ENCODE assay signal across 11 cellular contexts in the genomic region with DNA sequence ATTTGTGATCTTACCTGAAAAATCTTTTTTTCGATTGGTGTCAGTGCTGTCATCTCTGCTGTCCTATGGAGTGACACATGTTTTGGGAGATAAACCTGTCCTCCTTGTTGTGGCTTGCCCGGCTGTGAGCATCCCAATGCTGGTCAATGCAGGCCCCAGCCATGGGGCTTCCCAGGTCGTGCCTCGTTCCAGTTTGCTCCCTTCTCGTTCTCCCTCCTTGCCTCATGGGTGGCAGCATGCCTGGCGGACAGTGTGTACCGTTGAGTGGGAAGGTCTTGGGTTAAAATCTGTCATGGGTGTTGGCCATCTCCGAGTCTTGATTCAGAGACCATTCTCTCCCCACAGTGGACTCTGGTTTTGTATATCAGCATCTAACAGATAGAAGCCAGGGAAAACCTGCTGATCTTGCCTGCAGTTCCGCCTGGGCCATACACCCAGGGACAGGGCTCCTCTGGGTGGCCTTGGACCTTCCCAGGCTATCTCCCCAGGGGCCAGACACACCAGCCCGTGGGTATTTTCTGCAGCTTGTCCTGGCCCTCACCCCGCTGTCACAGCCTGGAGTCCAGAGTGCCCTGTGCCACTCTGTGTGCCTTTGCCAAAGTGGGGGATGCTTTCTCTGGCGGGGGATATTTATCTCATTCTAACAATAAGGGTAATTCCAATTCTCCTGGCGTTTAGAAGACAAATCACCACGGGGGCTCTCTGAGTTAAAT.
DNase-seq lines count a peak whose midpoint lies in the region; ATAC-seq, FAIRE-seq and TF ChIP-seq lines count a peak whose summit lies in the region.
"Had no signal": no experiment of that assay in that cellular context is flagged by ENCODE, and none has a peak within 500 bp of the region (broad histone marks: within the 10 kb centered on the region; RNA-seq: fewer than 3 reads in every experiment).

No MANE protein-coding gene starts in this region.

- CTCF ChIA-PET in activated CD8-positive, alpha-beta memory T cell treated with anti-CD3 and anti-CD28 coated beads, Interleukin-2, amount 10 ng/mL, durations not matched to agents 7 days and 5 days (lab: Charles Lee), result no interaction called here

- TF ChIP-seq EP300 in ovary (IDR thresholded peaks at IDR 0.05), result no peak

- H3K27me3 Mint-ChIP-seq in stimulated activated naive CD8-positive, alpha-beta T cell treated with anti-CD3 and anti-CD28 coated beads, Interleukin-15, Interleukin-2, amounts not matched to agents 100 ng/mL and 50 ng/mL, for 24 hours, result no peaks in the 10 kb centered on the region
- H3K27me3 Mint-ChIP-seq in osteocyte (ENCODE audit: unreplicated experiment), result no peaks in the 10 kb centered on the region
- no peaks in the 10 kb centered on the region for H3K27me3 Mint-ChIP-seq in activated CD8-positive, alpha-beta memory T cell treated with anti-CD3 and anti-CD28 coated beads, Interleukin-2, amount 10 ng/mL, durations not matched to agents 7 days and 5 days

- no peak for FAIRE-seq in D721Med (lab: Jason Lieb, UNC)

- peaks cover 31% of the 10 kb centered on the region for H3K4me1 Mint-ChIP-seq in stimulated activated naive CD8-positive, alpha-beta T cell treated with anti-CD3 and anti-CD28 coated beads, Interleukin-15, Interleukin-2, amounts not matched to agents 100 ng/mL and 50 ng/mL, for 24 hours (ENCODE audit: low read depth)
- peaks cover 1% of the 10 kb centered on the region for H3K4me1 Mint-ChIP-seq in osteocyte (ENCODE audit: unreplicated experiment)
- H3K4me1 Mint-ChIP-seq in activated CD8-positive, alpha-beta memory T cell treated with anti-CD3 and anti-CD28 coated beads, Interleukin-2, amount 10 ng/mL, durations not matched to agents 7 days and 5 days, result peaks cover 22% of the 10 kb centered on the region

- no peak for TF ChIP-seq CTCF in osteocyte (IDR thresholded peaks at IDR 0.05)
- no peak for TF ChIP-seq CTCF in D721Med (IDR thresholded peaks at IDR 0.05; ENCODE audit: insufficient read depth, missing control alignments)
- no peak for TF ChIP-seq CTCF in ovary (IDR thresholded peaks at IDR 0.05)

- H3K27ac ChIP-seq in ovary, result peak overlapping the region in 1 of 2 donors; percentile 71

- H3K27me3 ChIP-seq in ovary, result no peaks in the 10 kb centered on the region

- no peaks in the 10 kb centered on the region for H3K36me3 ChIP-seq in ovary

- H3K36me3 Mint-ChIP-seq in stimulated activated naive CD8-positive, alpha-beta T cell treated with anti-CD3 and anti-CD28 coated beads, Interleukin-15, Interleukin-2, amounts not matched to agents 100 ng/mL and 50 ng/mL, for 24 hours (ENCODE audit: low read depth), result peaks cover 15% of the 10 kb centered on the region
- peaks cover 4% of the 10 kb centered on the region for H3K36me3 Mint-ChIP-seq in osteocyte (ENCODE audit: unreplicated experiment)
- no peaks in the 10 kb centered on the region for H3K36me3 Mint-ChIP-seq in activated CD8-positive, alpha-beta memory T cell treated with anti-CD3 and anti-CD28 coated beads, Interleukin-2, amount 10 ng/mL, durations not matched to agents 7 days and 5 days

- no peak overlapping the region for H3K4me3 ChIP-seq in ovary

- intact Hi-C loops in cardiac septum (cut with DNase I), result no loop called here
- intact Hi-C loops in ovary (cut with DNase I), result no loop called here

- no peak overlapping the region for H3K4me3 Mint-ChIP-seq in stimulated activated naive CD8-positive, alpha-beta T cell treated with anti-CD3 and anti-CD28 coated beads, Interleukin-15, Interleukin-2, amounts not matched to agents 100 ng/mL and 50 ng/mL, for 24 hours
- H3K4me3 Mint-ChIP-seq in osteocyte (ENCODE audit: unreplicated experiment), result no peak overlapping the region
- no peak overlapping the region for H3K4me3 Mint-ChIP-seq in activated CD8-positive, alpha-beta memory T cell treated with anti-CD3 and anti-CD28 coated beads, Interleukin-2, amount 10 ng/mL, durations not matched to agents 7 days and 5 days

- no peak for TF ChIP-seq POLR2A in ovary (IDR thresholded peaks at IDR 0.05)

- no peaks in the 10 kb centered on the region for H3K9me3 ChIP-seq in ovary

- 75 to 79% (median 77%) methylated on average over 14 of the region's 14 CpGs for WGBS in ovary, 3 donors

- no peaks in the 10 kb centered on the region for H3K9me3 Mint-ChIP-seq in stimulated activated naive CD8-positive, alpha-beta T cell treated with anti-CD3 and anti-CD28 coated beads, Interleukin-15, Interleukin-2, amounts not matched to agents 100 ng/mL and 50 ng/mL, for 24 hours
- H3K9me3 Mint-ChIP-seq in osteocyte (ENCODE audit: unreplicated experiment), result no peaks in the 10 kb centered on the region
- no peaks in the 10 kb centered on the region for H3K9me3 Mint-ChIP-seq in activated CD8-positive, alpha-beta memory T cell treated with anti-CD3 and anti-CD28 coated beads, Interleukin-2, amount 10 ng/mL, durations not matched to agents 7 days and 5 days (ENCODE audit: low read depth)

- peaks cover 8% of the 10 kb centered on the region for H3K4me1 ChIP-seq in ovary (ENCODE audit: insufficient read depth)

- H3K27ac Mint-ChIP-seq in stimulated activated naive CD8-positive, alpha-beta T cell treated with anti-CD3 and anti-CD28 coated beads, Interleukin-15, Interleukin-2, amounts not matched to agents 100 ng/mL and 50 ng/mL, for 24 hours, result peak overlapping the region; percentile 53
- no peak overlapping the region for H3K27ac Mint-ChIP-seq in osteocyte (ENCODE audit: unreplicated experiment)
- no peak overlapping the region for H3K27ac Mint-ChIP-seq in activated CD8-positive, alpha-beta memory T cell treated with anti-CD3 and anti-CD28 coated beads, Interleukin-2, amount 10 ng/mL, durations not matched to agents 7 days and 5 days

- DNase-seq in stimulated activated naive CD8-positive, alpha-beta T cell treated with anti-CD3 and anti-CD28 coated beads, Interleukin-15, Interleukin-2, amounts not matched to agents 100 U/mL and 50 U/mL, for 24 hours, result no peak
- DNase-seq in cardiac septum (ENCODE audit: low spot score), result peak; percentile 27
- DNase-seq in osteocyte (ENCODE audit: extremely low spot score, unreplicated experiment), result peak; percentile 67
- DNase-seq in activated CD8-positive, alpha-beta memory T cell treated with anti-CD3 and anti-CD28 coated beads, Interleukin-2, amount 10 ng/mL, durations not matched to agents 7 days and 5 days, result no peak
- DNase-seq in D721Med (ENCODE audit: insufficient read length, low spot score), result no peak
- no peak for DNase-seq in NCI-H1092 treated with DMSO at 0.1 percent for 48 hours (lab: John Stamatoyannopoulos, UW)
- DNase-seq in ovary, result no peak
- DNase-seq: amniotic stem cell, NCI-H1694 treated with DMSO at 0.1 percent for 48 hours, SW 1271 had no signal

- no peak for ATAC-seq in stimulated activated naive CD8-positive, alpha-beta T cell treated with anti-CD3 and anti-CD28 coated beads, Interleukin-15, Interleukin-2, amounts not matched to agents 100 U/mL and 50 U/mL, for 24 hours
- no peak for ATAC-seq in activated CD8-positive, alpha-beta memory T cell treated with anti-CD3 and anti-CD28 coated beads, Interleukin-2, amount 10 ng/mL, durations not matched to agents 7 days and 5 days

Comparison
In these comparisons a context has a peak if more than half of its experiments do, and no peak if none do; other contexts are left out.
1. DNase-seq: peak in cardiac septum (single experiment) and osteocyte (single experiment); none in stimulated activated naive CD8-positive, alpha-beta T cell treated with anti-CD3 and anti-CD28 coated beads, Interleukin-15, Interleukin-2, amounts not matched to agents 100 U/mL and 50 U/mL, for 24 hours (single experiment), activated CD8-positive, alpha-beta memory T cell treated with anti-CD3 and anti-CD28 coated beads, Interleukin-2, amount 10 ng/mL, durations not matched to agents 7 days and 5 days (single experiment), D721Med (single experiment), NCI-H1092 treated with DMSO at 0.1 percent for 48 hours (single experiment) and ovary (0 of 5).